Comparison of ENCODE assay signal across 1 cellular context in the genomic region with DNA sequence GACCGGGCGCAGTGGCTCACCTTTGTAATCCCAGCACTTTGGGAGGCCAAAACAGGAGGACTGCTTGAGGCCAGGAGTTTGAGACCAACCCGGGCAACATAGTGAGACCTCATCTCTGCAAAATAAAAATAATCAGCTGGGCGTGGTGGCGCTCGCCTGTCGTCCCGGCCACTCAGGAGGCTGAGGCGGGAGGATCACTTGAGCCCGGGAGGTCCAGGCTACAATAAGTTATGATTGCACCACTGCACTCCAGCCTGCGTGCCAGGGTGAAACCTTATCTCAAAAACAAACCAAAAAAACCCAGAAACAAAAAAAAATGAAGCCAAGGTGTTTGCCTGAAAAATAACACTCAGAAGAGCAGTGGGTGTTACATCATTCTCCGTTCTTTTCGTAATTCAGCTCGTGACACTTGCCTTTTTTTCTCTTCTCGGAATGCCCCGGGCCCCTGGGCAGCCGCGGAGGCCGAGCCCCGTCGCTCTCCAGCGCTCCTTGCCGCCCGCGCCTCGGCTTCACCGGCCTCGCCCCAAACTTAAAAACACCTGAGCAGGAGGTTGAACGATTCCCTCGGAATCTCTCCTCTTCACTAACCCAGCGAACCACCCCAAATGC.
A peak's percentile ranks its signal among the peaks of the same experiment; 100 is the strongest.
TF ChIP-seq lines count a peak whose summit lies in the region.

No MANE protein-coding gene starts in this region.

TF ChIP-seq in HepG2, 621 proteins besides CTCF, POLR2A, EP300 and RAD21 (continued from another document and continues in another):
- TF ChIP-seq, protein P1, sequence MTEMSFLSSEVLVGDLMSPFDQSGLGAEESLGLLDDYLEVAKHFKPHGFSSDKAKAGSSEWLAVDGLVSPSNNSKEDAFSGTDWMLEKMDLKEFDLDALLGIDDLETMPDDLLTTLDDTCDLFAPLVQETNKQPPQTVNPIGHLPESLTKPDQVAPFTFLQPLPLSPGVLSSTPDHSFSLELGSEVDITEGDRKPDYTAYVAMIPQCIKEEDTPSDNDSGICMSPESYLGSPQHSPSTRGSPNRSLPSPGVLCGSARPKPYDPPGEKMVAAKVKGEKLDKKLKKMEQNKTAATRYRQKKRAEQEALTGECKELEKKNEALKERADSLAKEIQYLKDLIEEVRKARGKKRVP (CRISPR knock-in tag; IDR thresholded peaks at IDR 0.05), result peak; percentile 52 to 74; a peak in 3 of 4 replicates
- TF ChIP-seq, protein P2, sequence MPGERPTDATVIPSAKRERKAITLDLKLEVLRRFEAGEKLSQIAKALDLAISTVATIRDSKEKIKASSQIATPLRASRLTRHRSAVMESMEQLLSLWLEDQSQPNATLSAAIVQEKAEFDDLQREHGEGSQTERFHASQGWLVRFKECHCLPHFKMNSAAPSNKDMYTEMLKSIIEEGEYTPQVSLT (CRISPR knock-in tag; IDR thresholded peaks at IDR 0.05; ENCODE audit: borderline replicate concordance, low read depth), result no peak
- TF ChIP-seq, protein P3, sequence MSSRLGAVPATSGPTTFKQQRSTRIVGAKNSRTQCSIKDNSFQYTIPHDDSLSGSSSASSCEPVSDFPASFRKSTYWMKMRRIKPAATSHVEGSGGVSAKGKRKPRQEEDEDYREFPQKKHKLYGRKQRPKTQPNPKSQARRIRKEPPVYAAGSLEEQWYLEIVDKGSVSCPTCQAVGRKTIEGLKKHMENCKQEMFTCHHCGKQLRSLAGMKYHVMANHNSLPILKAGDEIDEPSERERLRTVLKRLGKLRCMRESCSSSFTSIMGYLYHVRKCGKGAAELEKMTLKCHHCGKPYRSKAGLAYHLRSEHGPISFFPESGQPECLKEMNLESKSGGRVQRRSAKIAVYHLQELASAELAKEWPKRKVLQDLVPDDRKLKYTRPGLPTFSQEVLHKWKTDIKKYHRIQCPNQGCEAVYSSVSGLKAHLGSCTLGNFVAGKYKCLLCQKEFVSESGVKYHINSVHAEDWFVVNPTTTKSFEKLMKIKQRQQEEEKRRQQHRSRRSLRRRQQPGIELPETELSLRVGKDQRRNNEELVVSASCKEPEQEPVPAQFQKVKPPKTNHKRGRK (CRISPR knock-in tag; IDR thresholded peaks at IDR 0.05), result no peak
- TF ChIP-seq, protein P4, sequence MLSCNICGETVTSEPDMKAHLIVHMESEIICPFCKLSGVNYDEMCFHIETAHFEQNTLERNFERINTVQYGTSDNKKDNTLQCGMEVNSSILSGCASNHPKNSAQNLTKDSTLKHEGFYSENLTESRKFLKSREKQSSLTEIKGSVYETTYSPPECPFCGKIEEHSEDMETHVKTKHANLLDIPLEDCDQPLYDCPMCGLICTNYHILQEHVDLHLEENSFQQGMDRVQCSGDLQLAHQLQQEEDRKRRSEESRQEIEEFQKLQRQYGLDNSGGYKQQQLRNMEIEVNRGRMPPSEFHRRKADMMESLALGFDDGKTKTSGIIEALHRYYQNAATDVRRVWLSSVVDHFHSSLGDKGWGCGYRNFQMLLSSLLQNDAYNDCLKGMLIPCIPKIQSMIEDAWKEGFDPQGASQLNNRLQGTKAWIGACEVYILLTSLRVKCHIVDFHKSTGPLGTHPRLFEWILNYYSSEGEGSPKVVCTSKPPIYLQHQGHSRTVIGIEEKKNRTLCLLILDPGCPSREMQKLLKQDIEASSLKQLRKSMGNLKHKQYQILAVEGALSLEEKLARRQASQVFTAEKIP (CRISPR knock-in tag; IDR thresholded peaks at IDR 0.05; ENCODE audit: borderline replicate concordance), result no peak
- TF ChIP-seq, protein P5, sequence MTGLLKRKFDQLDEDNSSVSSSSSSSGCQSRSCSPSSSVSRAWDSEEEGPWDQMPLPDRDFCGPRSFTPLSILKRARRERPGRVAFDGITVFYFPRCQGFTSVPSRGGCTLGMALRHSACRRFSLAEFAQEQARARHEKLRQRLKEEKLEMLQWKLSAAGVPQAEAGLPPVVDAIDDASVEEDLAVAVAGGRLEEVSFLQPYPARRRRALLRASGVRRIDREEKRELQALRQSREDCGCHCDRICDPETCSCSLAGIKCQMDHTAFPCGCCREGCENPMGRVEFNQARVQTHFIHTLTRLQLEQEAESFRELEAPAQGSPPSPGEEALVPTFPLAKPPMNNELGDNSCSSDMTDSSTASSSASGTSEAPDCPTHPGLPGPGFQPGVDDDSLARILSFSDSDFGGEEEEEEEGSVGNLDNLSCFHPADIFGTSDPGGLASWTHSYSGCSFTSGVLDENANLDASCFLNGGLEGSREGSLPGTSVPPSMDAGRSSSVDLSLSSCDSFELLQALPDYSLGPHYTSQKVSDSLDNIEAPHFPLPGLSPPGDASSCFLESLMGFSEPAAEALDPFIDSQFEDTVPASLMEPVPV (CRISPR knock-in tag; IDR thresholded peaks at IDR 0.05), result 0 out of 2 replicates have a peak, but pooled peaks have one; percentile 29
- TF ChIP-seq ZNF432 (CRISPR knock-in tag; IDR thresholded peaks at IDR 0.05; ENCODE audit: borderline replicate concordance) (no peak), ARNT2 (CRISPR knock-in tag; IDR thresholded peaks at IDR 0.05; ENCODE audit: low read depth) (no peak), YEATS4 (CRISPR knock-in tag; IDR thresholded peaks at IDR 0.05; ENCODE audit: borderline replicate concordance) (no peak), TARDBP (CRISPR knock-in tag; IDR thresholded peaks at IDR 0.05) (no peak; the same call in 1 of the 2 replicates), SALL2 (CRISPR knock-in tag; IDR thresholded peaks at IDR 0.05) (peak; percentile 38; the same call in 1 of the 2 replicates), ZNF878 (CRISPR knock-in tag; IDR thresholded peaks at IDR 0.05) (peak; percentile 61), DNMT3B (CRISPR knock-in tag; conservative IDR thresholded peaks at IDR 0.05) (no peak), FOSL2 (CRISPR knock-in tag; IDR thresholded peaks at IDR 0.05) (no peak; the same call in 1 of the 2 replicates), NFE2L1 (CRISPR knock-in tag; IDR thresholded peaks at IDR 0.05; ENCODE audit: borderline replicate concordance) (no peak), ZMYM2 (CRISPR knock-in tag; IDR thresholded peaks at IDR 0.05) (0 out of 2 replicates have a peak, but pooled peaks have one; percentile 28), ZC3H4 (CRISPR knock-in tag; IDR thresholded peaks at IDR 0.05; ENCODE audit: borderline replicate concordance) (no peak; the same call in 1 of the 2 replicates), PPARG (CRISPR knock-in tag; conservative IDR thresholded peaks at IDR 0.05) (no peak), ZSCAN21 (CRISPR knock-in tag; IDR thresholded peaks at IDR 0.05; ENCODE audit: borderline replicate concordance) (no peak), SNAPC2 (CRISPR knock-in tag; IDR thresholded peaks at IDR 0.05) (no peak), ZNF367 (CRISPR knock-in tag; IDR thresholded peaks at IDR 0.05; ENCODE audit: borderline replicate concordance) (no peak; the same call in 1 of the 2 replicates), PAWR (CRISPR knock-in tag; IDR thresholded peaks at IDR 0.05; ENCODE audit: borderline replicate concordance) (no peak), TEAD3 (CRISPR knock-in tag; optimal IDR thresholded peaks at IDR 0.05; ENCODE audit: borderline replicate concordance) (peak; percentile 45), BRCA1 (CRISPR knock-in tag; IDR thresholded peaks at IDR 0.05) (no peak), GATAD2A (CRISPR knock-in tag; IDR thresholded peaks at IDR 0.05) (peak; percentile 24; the same call in 1 of the 2 replicates)
- TF ChIP-seq, protein P6, sequence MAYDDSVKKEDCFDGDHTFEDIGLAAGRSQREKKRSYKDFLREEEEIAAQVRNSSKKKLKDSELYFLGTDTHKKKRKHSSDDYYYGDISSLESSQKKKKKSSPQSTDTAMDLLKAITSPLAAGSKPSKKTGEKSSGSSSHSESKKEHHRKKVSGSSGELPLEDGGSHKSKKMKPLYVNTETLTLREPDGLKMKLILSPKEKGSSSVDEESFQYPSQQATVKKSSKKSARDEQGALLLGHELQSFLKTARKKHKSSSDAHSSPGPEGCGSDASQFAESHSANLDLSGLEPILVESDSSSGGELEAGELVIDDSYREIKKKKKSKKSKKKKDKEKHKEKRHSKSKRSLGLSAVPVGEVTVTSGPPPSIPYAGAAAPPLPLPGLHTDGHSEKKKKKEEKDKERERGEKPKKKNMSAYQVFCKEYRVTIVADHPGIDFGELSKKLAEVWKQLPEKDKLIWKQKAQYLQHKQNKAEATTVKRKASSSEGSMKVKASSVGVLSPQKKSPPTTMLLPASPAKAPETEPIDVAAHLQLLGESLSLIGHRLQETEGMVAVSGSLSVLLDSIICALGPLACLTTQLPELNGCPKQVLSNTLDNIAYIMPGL (CRISPR knock-in tag; IDR thresholded peaks at IDR 0.05; ENCODE audit: borderline replicate concordance in 1 of 2, low read depth in 1 of 2), result no peak
- TF ChIP-seq, protein P7, sequence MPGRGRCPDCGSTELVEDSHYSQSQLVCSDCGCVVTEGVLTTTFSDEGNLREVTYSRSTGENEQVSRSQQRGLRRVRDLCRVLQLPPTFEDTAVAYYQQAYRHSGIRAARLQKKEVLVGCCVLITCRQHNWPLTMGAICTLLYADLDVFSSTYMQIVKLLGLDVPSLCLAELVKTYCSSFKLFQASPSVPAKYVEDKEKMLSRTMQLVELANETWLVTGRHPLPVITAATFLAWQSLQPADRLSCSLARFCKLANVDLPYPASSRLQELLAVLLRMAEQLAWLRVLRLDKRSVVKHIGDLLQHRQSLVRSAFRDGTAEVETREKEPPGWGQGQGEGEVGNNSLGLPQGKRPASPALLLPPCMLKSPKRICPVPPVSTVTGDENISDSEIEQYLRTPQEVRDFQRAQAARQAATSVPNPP (CRISPR knock-in tag; IDR thresholded peaks at IDR 0.05), result peak; percentile 1; the same call in 1 of the 2 replicates
- TF ChIP-seq, protein P8, sequence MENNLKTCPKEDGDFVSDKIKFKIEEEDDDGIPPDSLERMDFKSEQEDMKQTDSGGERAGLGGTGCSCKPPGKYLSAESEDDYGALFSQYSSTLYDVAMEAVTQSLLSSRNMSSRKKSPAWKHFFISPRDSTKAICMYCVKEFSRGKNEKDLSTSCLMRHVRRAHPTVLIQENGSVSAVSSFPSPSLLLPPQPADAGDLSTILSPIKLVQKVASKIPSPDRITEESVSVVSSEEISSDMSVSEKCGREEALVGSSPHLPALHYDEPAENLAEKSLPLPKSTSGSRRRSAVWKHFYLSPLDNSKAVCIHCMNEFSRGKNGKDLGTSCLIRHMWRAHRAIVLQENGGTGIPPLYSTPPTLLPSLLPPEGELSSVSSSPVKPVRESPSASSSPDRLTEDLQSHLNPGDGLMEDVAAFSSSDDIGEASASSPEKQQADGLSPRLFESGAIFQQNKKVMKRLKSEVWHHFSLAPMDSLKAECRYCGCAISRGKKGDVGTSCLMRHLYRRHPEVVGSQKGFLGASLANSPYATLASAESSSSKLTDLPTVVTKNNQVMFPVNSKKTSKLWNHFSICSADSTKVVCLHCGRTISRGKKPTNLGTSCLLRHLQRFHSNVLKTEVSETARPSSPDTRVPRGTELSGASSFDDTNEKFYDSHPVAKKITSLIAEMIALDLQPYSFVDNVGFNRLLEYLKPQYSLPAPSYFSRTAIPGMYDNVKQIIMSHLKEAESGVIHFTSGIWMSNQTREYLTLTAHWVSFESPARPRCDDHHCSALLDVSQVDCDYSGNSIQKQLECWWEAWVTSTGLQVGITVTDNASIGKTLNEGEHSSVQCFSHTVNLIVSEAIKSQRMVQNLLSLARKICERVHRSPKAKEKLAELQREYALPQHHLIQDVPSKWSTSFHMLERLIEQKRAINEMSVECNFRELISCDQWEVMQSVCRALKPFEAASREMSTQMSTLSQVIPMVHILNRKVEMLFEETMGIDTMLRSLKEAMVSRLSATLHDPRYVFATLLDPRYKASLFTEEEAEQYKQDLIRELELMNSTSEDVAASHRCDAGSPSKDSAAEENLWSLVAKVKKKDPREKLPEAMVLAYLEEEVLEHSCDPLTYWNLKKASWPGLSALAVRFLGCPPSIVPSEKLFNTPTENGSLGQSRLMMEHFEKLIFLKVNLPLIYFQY (CRISPR knock-in tag; IDR thresholded peaks at IDR 0.05; ENCODE audit: borderline replicate concordance), result no peak
- TF ChIP-seq, protein P9, sequence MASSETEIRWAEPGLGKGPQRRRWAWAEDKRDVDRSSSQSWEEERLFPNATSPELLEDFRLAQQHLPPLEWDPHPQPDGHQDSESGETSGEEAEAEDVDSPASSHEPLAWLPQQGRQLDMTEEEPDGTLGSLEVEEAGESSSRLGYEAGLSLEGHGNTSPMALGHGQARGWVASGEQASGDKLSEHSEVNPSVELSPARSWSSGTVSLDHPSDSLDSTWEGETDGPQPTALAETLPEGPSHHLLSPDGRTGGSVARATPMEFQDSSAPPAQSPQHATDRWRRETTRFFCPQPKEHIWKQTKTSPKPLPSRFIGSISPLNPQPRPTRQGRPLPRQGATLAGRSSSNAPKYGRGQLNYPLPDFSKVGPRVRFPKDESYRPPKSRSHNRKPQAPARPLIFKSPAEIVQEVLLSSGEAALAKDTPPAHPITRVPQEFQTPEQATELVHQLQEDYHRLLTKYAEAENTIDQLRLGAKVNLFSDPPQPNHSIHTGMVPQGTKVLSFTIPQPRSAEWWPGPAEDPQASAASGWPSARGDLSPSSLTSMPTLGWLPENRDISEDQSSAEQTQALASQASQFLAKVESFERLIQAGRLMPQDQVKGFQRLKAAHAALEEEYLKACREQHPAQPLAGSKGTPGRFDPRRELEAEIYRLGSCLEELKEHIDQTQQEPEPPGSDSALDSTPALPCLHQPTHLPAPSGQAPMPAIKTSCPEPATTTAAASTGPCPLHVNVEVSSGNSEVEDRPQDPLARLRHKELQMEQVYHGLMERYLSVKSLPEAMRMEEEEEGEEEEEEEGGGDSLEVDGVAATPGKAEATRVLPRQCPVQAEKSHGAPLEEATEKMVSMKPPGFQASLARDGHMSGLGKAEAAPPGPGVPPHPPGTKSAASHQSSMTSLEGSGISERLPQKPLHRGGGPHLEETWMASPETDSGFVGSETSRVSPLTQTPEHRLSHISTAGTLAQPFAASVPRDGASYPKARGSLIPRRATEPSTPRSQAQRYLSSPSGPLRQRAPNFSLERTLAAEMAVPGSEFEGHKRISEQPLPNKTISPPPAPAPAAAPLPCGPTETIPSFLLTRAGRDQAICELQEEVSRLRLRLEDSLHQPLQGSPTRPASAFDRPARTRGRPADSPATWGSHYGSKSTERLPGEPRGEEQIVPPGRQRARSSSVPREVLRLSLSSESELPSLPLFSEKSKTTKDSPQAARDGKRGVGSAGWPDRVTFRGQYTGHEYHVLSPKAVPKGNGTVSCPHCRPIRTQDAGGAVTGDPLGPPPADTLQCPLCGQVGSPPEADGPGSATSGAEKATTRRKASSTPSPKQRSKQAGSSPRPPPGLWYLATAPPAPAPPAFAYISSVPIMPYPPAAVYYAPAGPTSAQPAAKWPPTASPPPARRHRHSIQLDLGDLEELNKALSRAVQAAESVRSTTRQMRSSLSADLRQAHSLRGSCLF (CRISPR knock-in tag; IDR thresholded peaks at IDR 0.05; ENCODE audit: borderline replicate concordance), result peak; percentile 52
- TF ChIP-seq, protein P10, sequence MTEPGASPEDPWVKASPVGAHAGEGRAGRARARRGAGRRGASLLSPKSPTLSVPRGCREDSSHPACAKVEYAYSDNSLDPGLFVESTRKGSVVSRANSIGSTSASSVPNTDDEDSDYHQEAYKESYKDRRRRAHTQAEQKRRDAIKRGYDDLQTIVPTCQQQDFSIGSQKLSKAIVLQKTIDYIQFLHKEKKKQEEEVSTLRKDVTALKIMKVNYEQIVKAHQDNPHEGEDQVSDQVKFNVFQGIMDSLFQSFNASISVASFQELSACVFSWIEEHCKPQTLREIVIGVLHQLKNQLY (CRISPR knock-in tag; IDR thresholded peaks at IDR 0.05), result no peak
- TF ChIP-seq, protein P11, sequence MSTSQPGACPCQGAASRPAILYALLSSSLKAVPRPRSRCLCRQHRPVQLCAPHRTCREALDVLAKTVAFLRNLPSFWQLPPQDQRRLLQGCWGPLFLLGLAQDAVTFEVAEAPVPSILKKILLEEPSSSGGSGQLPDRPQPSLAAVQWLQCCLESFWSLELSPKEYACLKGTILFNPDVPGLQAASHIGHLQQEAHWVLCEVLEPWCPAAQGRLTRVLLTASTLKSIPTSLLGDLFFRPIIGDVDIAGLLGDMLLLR (CRISPR knock-in tag; IDR thresholded peaks at IDR 0.05), result 0 out of 2 replicates have a peak, but pooled peaks have one; percentile 21
- TF ChIP-seq, protein P12, sequence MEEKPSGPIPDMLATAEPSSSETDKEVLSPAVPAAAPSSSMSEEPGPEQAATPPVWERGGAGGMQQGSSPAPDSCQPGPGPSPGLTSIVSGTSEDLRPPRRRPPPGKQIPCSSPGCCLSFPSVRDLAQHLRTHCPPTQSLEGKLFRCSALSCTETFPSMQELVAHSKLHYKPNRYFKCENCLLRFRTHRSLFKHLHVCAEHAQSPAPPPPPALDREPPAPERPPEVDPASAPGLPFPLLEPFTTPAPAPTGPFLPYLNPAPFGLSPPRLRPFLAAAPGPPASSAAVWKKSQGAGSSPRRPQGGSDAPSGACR (CRISPR knock-in tag; IDR thresholded peaks at IDR 0.05), result no peak
